ENCODE assay signal across 1 cellular context in genomic region chr2:85354286-85355072, GRCh38.
A peak's percentile ranks its signal among the peaks of the same experiment; 100 is the strongest.
TF ChIP-seq lines count a peak whose summit lies in the region.

Gene ELMOD3, plus strand, starts transcription at chr2:85354769. Its CDS starts 2,430 bp downstream, at chr2:85357199.
Gene RETSAT, minus strand, starts transcription at chr2:85354528. Its CDS starts 21 bp downstream, at chr2:85354507.

TF ChIP-seq in K562, 482 proteins besides CTCF, POLR2A, EP300 and RAD21 (continued from another document and continues in another):
- TF ChIP-seq PRMT5 (CRISPR knock-in tag; IDR thresholded peaks at IDR 0.05) (no peak), KLF1 (tag; IDR thresholded peaks at IDR 0.05) (no peak), RB1 (IDR thresholded peaks at IDR 0.05; ENCODE audit: low read depth) (peak; percentile 76; the same call in 1 of the 2 replicates), BDP1 (IDR thresholded peaks at IDR 0.05; ENCODE audit: insufficient read depth, insufficient read length) (no peak), PHF20 (IDR thresholded peaks at IDR 0.05; ENCODE audit: partially characterized antibody) (peak; percentile 98), SMAD2 (IDR thresholded peaks at IDR 0.05; ENCODE audit: low read depth, low read length) (no peak), BRD9 (IDR thresholded peaks at IDR 0.05; ENCODE audit: low read depth, partially characterized antibody) (no peak), MBD1 (CRISPR knock-in tag; IDR thresholded peaks at IDR 0.05) (no peak), POLR3A (IDR thresholded peaks at IDR 0.05; ENCODE audit: borderline replicate concordance, extremely low read depth, insufficient read depth, insufficient read length) (no peak), ZC3H4 (CRISPR knock-in tag; IDR thresholded peaks at IDR 0.05; ENCODE audit: borderline replicate concordance) (no peak), CBFA2T3 (IDR thresholded peaks at IDR 0.05) (no peak), PBX2 (CRISPR knock-in tag; IDR thresholded peaks at IDR 0.05; ENCODE audit: low read depth) (no peak), PBX2 (tag; conservative IDR thresholded peaks at IDR 0.05; ENCODE audit: low read depth) (no peak), MECOM (CRISPR knock-in tag; IDR thresholded peaks at IDR 0.05) (no peak), NEUROD1 (IDR thresholded peaks at IDR 0.05; ENCODE audit: borderline replicate concordance, low read depth, low read length, partially characterized antibody) (peak; percentile 72), ZBTB9 (CRISPR knock-in tag; IDR thresholded peaks at IDR 0.05) (no peak), ZNF24 (IDR thresholded peaks at IDR 0.05) (peak; percentile 48; the same call in 1 of the 2 replicates), RBM17 (IDR thresholded peaks at IDR 0.05; ENCODE audit: borderline replicate concordance, low read depth, low read length) (no peak), HINFP (tag; conservative IDR thresholded peaks at IDR 0.05; ENCODE audit: low read depth) (no peak), BACH1 (tag; IDR thresholded peaks at IDR 0.05) (no peak), EGR1 (conservative IDR thresholded peaks at IDR 0.05) (no peak), KDM4B (IDR thresholded peaks at IDR 0.05; ENCODE audit: borderline replicate concordance in 2 of 2, low read depth in 1 of 2) (no peak), GATAD2A (IDR thresholded peaks at IDR 0.05) (no peak), POLR2B (IDR thresholded peaks at IDR 0.05; ENCODE audit: low read depth, partially characterized antibody) (peak; percentile 87), ZNF224 (CRISPR knock-in tag; IDR thresholded peaks at IDR 0.05) (no peak), FOXP1 (CRISPR knock-in tag; IDR thresholded peaks at IDR 0.05) (no peak), TCF15 (CRISPR knock-in tag; IDR thresholded peaks at IDR 0.05) (no peak), CBX2 (IDR thresholded peaks at IDR 0.05; ENCODE audit: insufficient read depth, low read length, poor library complexity, severe bottlenecking) (no peak), ZNF184 (CRISPR knock-in tag; IDR thresholded peaks at IDR 0.05) (no peak), TEAD1 (CRISPR knock-in tag; IDR thresholded peaks at IDR 0.05) (no peak), HOMEZ (CRISPR knock-in tag; IDR thresholded peaks at IDR 0.05) (no peak)
- TF ChIP-seq, protein P1, sequence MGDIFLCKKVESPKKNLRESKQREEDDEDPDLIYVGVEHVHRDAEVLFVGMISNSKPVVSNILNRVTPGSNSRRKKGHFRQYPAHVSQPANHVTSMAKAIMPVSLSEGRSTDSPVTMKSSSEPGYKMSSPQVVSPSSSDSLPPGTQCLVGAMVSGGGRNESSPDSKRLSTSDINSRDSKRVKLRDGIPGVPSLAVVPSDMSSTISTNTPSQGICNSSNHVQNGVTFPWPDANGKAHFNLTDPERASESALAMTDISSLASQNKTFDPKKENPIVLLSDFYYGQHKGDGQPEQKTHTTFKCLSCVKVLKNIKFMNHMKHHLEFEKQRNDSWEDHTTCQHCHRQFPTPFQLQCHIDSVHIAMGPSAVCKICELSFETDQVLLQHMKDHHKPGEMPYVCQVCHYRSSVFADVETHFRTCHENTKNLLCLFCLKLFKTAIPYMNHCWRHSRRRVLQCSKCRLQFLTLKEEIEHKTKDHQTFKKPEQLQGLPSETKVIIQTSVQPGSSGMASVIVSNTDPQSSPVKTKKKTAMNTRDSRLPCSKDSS (IDR thresholded peaks at IDR 0.05; ENCODE audit: low read depth, partially characterized antibody), result no peak
- TF ChIP-seq, protein P2, sequence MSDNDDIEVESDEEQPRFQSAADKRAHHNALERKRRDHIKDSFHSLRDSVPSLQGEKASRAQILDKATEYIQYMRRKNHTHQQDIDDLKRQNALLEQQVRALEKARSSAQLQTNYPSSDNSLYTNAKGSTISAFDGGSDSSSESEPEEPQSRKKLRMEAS (CRISPR knock-in tag; IDR thresholded peaks at IDR 0.05), result no peak
- TF ChIP-seq, protein P3, sequence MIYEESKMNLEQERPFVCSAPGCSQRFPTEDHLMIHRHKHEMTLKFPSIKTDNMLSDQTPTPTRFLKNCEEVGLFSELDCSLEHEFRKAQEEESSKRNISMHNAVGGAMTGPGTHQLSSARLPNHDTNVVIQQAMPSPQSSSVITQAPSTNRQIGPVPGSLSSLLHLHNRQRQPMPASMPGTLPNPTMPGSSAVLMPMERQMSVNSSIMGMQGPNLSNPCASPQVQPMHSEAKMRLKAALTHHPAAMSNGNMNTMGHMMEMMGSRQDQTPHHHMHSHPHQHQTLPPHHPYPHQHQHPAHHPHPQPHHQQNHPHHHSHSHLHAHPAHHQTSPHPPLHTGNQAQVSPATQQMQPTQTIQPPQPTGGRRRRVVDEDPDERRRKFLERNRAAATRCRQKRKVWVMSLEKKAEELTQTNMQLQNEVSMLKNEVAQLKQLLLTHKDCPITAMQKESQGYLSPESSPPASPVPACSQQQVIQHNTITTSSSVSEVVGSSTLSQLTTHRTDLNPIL (CRISPR knock-in tag; IDR thresholded peaks at IDR 0.05), result no peak
- TF ChIP-seq, protein P4, sequence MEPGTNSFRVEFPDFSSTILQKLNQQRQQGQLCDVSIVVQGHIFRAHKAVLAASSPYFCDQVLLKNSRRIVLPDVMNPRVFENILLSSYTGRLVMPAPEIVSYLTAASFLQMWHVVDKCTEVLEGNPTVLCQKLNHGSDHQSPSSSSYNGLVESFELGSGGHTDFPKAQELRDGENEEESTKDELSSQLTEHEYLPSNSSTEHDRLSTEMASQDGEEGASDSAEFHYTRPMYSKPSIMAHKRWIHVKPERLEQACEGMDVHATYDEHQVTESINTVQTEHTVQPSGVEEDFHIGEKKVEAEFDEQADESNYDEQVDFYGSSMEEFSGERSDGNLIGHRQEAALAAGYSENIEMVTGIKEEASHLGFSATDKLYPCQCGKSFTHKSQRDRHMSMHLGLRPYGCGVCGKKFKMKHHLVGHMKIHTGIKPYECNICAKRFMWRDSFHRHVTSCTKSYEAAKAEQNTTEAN (CRISPR knock-in tag; IDR thresholded peaks at IDR 0.05), result no peak
- TF ChIP-seq, protein P5, sequence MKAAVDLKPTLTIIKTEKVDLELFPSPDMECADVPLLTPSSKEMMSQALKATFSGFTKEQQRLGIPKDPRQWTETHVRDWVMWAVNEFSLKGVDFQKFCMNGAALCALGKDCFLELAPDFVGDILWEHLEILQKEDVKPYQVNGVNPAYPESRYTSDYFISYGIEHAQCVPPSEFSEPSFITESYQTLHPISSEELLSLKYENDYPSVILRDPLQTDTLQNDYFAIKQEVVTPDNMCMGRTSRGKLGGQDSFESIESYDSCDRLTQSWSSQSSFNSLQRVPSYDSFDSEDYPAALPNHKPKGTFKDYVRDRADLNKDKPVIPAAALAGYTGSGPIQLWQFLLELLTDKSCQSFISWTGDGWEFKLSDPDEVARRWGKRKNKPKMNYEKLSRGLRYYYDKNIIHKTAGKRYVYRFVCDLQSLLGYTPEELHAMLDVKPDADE (conservative IDR thresholded peaks at IDR 0.05; ENCODE audit: control insufficient read depth, low read depth, low read length), result peak; percentile 76; the same call in 1 of the 2 replicates
- TF ChIP-seq, protein P6, sequence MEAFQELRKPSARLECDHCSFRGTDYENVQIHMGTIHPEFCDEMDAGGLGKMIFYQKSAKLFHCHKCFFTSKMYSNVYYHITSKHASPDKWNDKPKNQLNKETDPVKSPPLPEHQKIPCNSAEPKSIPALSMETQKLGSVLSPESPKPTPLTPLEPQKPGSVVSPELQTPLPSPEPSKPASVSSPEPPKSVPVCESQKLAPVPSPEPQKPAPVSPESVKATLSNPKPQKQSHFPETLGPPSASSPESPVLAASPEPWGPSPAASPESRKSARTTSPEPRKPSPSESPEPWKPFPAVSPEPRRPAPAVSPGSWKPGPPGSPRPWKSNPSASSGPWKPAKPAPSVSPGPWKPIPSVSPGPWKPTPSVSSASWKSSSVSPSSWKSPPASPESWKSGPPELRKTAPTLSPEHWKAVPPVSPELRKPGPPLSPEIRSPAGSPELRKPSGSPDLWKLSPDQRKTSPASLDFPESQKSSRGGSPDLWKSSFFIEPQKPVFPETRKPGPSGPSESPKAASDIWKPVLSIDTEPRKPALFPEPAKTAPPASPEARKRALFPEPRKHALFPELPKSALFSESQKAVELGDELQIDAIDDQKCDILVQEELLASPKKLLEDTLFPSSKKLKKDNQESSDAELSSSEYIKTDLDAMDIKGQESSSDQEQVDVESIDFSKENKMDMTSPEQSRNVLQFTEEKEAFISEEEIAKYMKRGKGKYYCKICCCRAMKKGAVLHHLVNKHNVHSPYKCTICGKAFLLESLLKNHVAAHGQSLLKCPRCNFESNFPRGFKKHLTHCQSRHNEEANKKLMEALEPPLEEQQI (IDR thresholded peaks at IDR 0.05), result no peak
- TF ChIP-seq, protein P7, sequence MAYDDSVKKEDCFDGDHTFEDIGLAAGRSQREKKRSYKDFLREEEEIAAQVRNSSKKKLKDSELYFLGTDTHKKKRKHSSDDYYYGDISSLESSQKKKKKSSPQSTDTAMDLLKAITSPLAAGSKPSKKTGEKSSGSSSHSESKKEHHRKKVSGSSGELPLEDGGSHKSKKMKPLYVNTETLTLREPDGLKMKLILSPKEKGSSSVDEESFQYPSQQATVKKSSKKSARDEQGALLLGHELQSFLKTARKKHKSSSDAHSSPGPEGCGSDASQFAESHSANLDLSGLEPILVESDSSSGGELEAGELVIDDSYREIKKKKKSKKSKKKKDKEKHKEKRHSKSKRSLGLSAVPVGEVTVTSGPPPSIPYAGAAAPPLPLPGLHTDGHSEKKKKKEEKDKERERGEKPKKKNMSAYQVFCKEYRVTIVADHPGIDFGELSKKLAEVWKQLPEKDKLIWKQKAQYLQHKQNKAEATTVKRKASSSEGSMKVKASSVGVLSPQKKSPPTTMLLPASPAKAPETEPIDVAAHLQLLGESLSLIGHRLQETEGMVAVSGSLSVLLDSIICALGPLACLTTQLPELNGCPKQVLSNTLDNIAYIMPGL (CRISPR knock-in tag; IDR thresholded peaks at IDR 0.05), result no peak
